ENCODE assay signal across 12 cellular contexts in genomic region chr17:74769856-74770497, GRCh38. TPM values are rescaled to one million over a fixed set of nuclear protein-coding genes. Genes with fewer than 3 reads are reported as not detected.
A peak's percentile ranks its signal among the peaks of the same experiment; 100 is the strongest.
DNase-seq lines count a peak whose midpoint lies in the region; ATAC-seq and TF ChIP-seq lines count a peak whose summit lies in the region.
"Had no signal": no experiment of that assay in that cellular context is flagged by ENCODE, and none has a peak within 500 bp of the region (broad histone marks: within the 10 kb centered on the region; RNA-seq: fewer than 3 reads in every experiment).

No MANE protein-coding gene starts in this region.

- H3K27ac Mint-ChIP-seq in activated T-cell treated with anti-CD3 and anti-CD28 coated beads, Interleukin-2, amount 50 U/mL, for 72 hours = peak overlapping the region; percentile 27
- peak overlapping the region; percentile 61 for H3K27ac Mint-ChIP-seq in activated CD8-positive, alpha-beta T cell treated with anti-CD3 and anti-CD28 coated beads, Interleukin-2, amount 10 ng/mL, durations not matched to agents 7 days and 5 days
- peak overlapping the region in 1 of 2 donors; percentile 76 for H3K27ac Mint-ChIP-seq in stimulated activated naive CD8-positive, alpha-beta T cell treated with anti-CD3 and anti-CD28 coated beads, Interleukin-15, amount 100 ng/mL, for 72 hours
- no peak overlapping the region for H3K27ac Mint-ChIP-seq in HFFc6

- no peak overlapping the region for H2AFZ ChIP-seq in hepatocyte
- no peak overlapping the region for H2AFZ ChIP-seq in neuronal stem cell (ENCODE audit: low read length)

- H3K27me3 Mint-ChIP-seq in activated T-cell treated with anti-CD3 and anti-CD28 coated beads, Interleukin-2, amount 50 U/mL, for 72 hours (ENCODE audit: low read depth) = no peaks in the 10 kb centered on the region
- no peaks in the 10 kb centered on the region for H3K27me3 Mint-ChIP-seq in activated CD8-positive, alpha-beta T cell treated with anti-CD3 and anti-CD28 coated beads, Interleukin-2, amount 10 ng/mL, durations not matched to agents 7 days and 5 days (ENCODE audit: low read depth)
- H3K27me3 Mint-ChIP-seq in stimulated activated naive CD8-positive, alpha-beta T cell treated with anti-CD3 and anti-CD28 coated beads, Interleukin-15, amount 100 ng/mL, for 72 hours = no peaks in the 10 kb centered on the region
- H3K27me3 Mint-ChIP-seq in HFFc6 (ENCODE audit: insufficient read depth) = no peaks in the 10 kb centered on the region

- H3K36me3 ChIP-seq in hepatocyte (replicated peaks; ENCODE audit: insufficient read depth, low read depth) (no peaks in the 10 kb centered on the region), neuronal stem cell (replicated peaks in 1 of 2; ENCODE audit: control insufficient read depth in 2 of 2, insufficient read depth in 2 of 2, low read length in 2 of 2) (peaks cover 32 to 79% of the 10 kb centered on the region in 2 donors)

- H3K27ac ChIP-seq in hepatocyte (peak overlapping the region; percentile 14), neuronal stem cell (replicated peaks; ENCODE audit: low read length) (no peak overlapping the region)

- no peak overlapping the region for H2BK5ac ChIP-seq in neuronal stem cell (ENCODE audit: low read length)

- H3K9me3 Mint-ChIP-seq in activated T-cell treated with anti-CD3 and anti-CD28 coated beads, Interleukin-2, amount 50 U/mL, for 72 hours = no peaks in the 10 kb centered on the region
- no peaks in the 10 kb centered on the region for H3K9me3 Mint-ChIP-seq in activated CD8-positive, alpha-beta T cell treated with anti-CD3 and anti-CD28 coated beads, Interleukin-2, amount 10 ng/mL, durations not matched to agents 7 days and 5 days (ENCODE audit: insufficient read depth)
- no peaks in the 10 kb centered on the region for H3K9me3 Mint-ChIP-seq in stimulated activated naive CD8-positive, alpha-beta T cell treated with anti-CD3 and anti-CD28 coated beads, Interleukin-15, amount 100 ng/mL, for 72 hours
- H3K9me3 Mint-ChIP-seq in HFFc6 = no peaks in the 10 kb centered on the region

- no peak overlapping the region for H2AK5ac ChIP-seq in neuronal stem cell (ENCODE audit: low read depth, low read length)

- no peak for DNase-seq in activated T-cell treated with anti-CD3 and anti-CD28 coated beads, Interleukin-2, amount 50 U/mL, for 72 hours
- no peak for DNase-seq in activated T-cell treated with anti-CD3 and anti-CD28 coated beads, Interleukin-2, amount 50 U/mL, for 1 hour
- no peak for DNase-seq in activated CD8-positive, alpha-beta T cell treated with anti-CD3 and anti-CD28 coated beads, Interleukin-2, amount 10 ng/mL, durations not matched to agents 7 days and 5 days
- DNase-seq in hepatocyte (ENCODE audit: low spot score) (no peak), neuronal stem cell (ENCODE audit: low spot score) (no peak), HFFc6 (no peak), KBM-7 (no peak)
- DNase-seq in stimulated activated naive CD8-positive, alpha-beta T cell treated with anti-CD3 and anti-CD28 coated beads, Interleukin-15, amount 100 ng/mL, for 72 hours = no peak
- DNase-seq: DND-41 had no signal

- POLR2A ChIA-PET in activated CD8-positive, alpha-beta T cell treated with anti-CD3 and anti-CD28 coated beads, Interleukin-2, amount 10 ng/mL, durations not matched to agents 7 days and 5 days (lab: Charles Lee) = interaction anchor here (1.3 to 3.2 kb wide), 4 partner anchors 20 to 113 kb away, joined by 3 to 19 read pairs (median 3); partner anchors contain the start of gene FDXR

- H3K4me1 Mint-ChIP-seq in activated T-cell treated with anti-CD3 and anti-CD28 coated beads, Interleukin-2, amount 50 U/mL, for 72 hours (ENCODE audit: low read depth) = peaks cover 26% of the 10 kb centered on the region
- H3K4me1 Mint-ChIP-seq in activated CD8-positive, alpha-beta T cell treated with anti-CD3 and anti-CD28 coated beads, Interleukin-2, amount 10 ng/mL, durations not matched to agents 7 days and 5 days (ENCODE audit: low read depth) = peaks cover 40% of the 10 kb centered on the region
- H3K4me1 Mint-ChIP-seq in stimulated activated naive CD8-positive, alpha-beta T cell treated with anti-CD3 and anti-CD28 coated beads, Interleukin-15, amount 100 ng/mL, for 72 hours = peaks cover 57% of the 10 kb centered on the region
- peaks cover 34% of the 10 kb centered on the region for H3K4me1 Mint-ChIP-seq in HFFc6 (ENCODE audit: low read depth)

- H3K36me3 Mint-ChIP-seq in activated T-cell treated with anti-CD3 and anti-CD28 coated beads, Interleukin-2, amount 50 U/mL, for 72 hours (ENCODE audit: insufficient read depth in 2 of 2) = peaks cover 2 to 15% of the 10 kb centered on the region in 2 donors
- peaks cover 70% of the 10 kb centered on the region for H3K36me3 Mint-ChIP-seq in activated CD8-positive, alpha-beta T cell treated with anti-CD3 and anti-CD28 coated beads, Interleukin-2, amount 10 ng/mL, durations not matched to agents 7 days and 5 days (ENCODE audit: low read depth)
- peaks cover 15% of the 10 kb centered on the region for H3K36me3 Mint-ChIP-seq in HFFc6 (ENCODE audit: low read depth)

- no peak overlapping the region for H3K4me3 Mint-ChIP-seq in activated T-cell treated with anti-CD3 and anti-CD28 coated beads, Interleukin-2, amount 50 U/mL, for 72 hours
- H3K4me3 Mint-ChIP-seq in activated CD8-positive, alpha-beta T cell treated with anti-CD3 and anti-CD28 coated beads, Interleukin-2, amount 10 ng/mL, durations not matched to agents 7 days and 5 days = no peak overlapping the region
- H3K4me3 Mint-ChIP-seq in stimulated activated naive CD8-positive, alpha-beta T cell treated with anti-CD3 and anti-CD28 coated beads, Interleukin-15, amount 100 ng/mL, for 72 hours = no peak overlapping the region
- no peak overlapping the region for H3K4me3 Mint-ChIP-seq in HFFc6

- H3K18ac ChIP-seq in neuronal stem cell (ENCODE audit: low read length) = no peak overlapping the region

- H3K9me3 ChIP-seq in hepatocyte (ENCODE audit: low read depth) = no peaks in the 10 kb centered on the region
- H3K9me3 ChIP-seq in neuronal stem cell (replicated peaks in 1 of 2; ENCODE audit: control insufficient read depth in 2 of 2, insufficient read depth in 1 of 2, low read depth in 1 of 2, low read length in 2 of 2) = no peaks in the 10 kb centered on the region
- H3K9me3 ChIP-seq: spleen had no signal

- ATAC-seq in activated T-cell treated with anti-CD3 and anti-CD28 coated beads, Interleukin-2, amount 50 U/mL, for 72 hours (replicated peaks in 1 of 2) = no peak
- ATAC-seq in activated CD8-positive, alpha-beta T cell treated with anti-CD3 and anti-CD28 coated beads, Interleukin-2, amount 10 ng/mL, durations not matched to agents 7 days and 5 days = no peak
- peak; percentile 12 for ATAC-seq in stimulated activated naive CD8-positive, alpha-beta T cell treated with anti-CD3 and anti-CD28 coated beads, Interleukin-15, amount 100 ng/mL, for 72 hours

- H3K9ac ChIP-seq in neuronal stem cell (ENCODE audit: low read depth, low read length, poor library complexity) = no peak overlapping the region

- H3K79me2 ChIP-seq in hepatocyte = peaks cover 33% of the 10 kb centered on the region

- no peak overlapping the region for H2BK15ac ChIP-seq in neuronal stem cell (ENCODE audit: low read length)

- WGBS in hepatocyte (ENCODE audit: low lambda C conversion rate, missing lambda C conversion rate) = 73% methylated on average over 5 of the region's 5 CpGs
- WGBS in neuronal stem cell (ENCODE audit: extremely low coverage in 2 of 2, insufficient read length in 2 of 2, insufficient replicate concordance in 1 of 2), 2 donors = no CpG with 5 or more reads among the region's 5 CpGs

- H3K27me3 ChIP-seq in hepatocyte (no peaks in the 10 kb centered on the region), neuronal stem cell (ENCODE audit: control insufficient read depth in 3 of 3, insufficient read depth in 3 of 3, low read depth in 1 of 3, low read length in 3 of 3) (no peaks in the 10 kb centered on the region)
- H3K27me3 ChIP-seq: spleen had no signal

- peaks cover 3% of the 10 kb centered on the region for H3K79me1 ChIP-seq in neuronal stem cell (ENCODE audit: low read depth, low read length)

- H3K4me2 ChIP-seq in hepatocyte (peak overlapping the region; percentile 41), neuronal stem cell (ENCODE audit: insufficient read depth, low read length, poor library complexity, severe bottlenecking) (no peak overlapping the region)

- no peak overlapping the region for H4K8ac ChIP-seq in neuronal stem cell (ENCODE audit: low read depth, low read length)

- no peak overlapping the region for H3K4ac ChIP-seq in neuronal stem cell (ENCODE audit: low read length)

- H3K4me3 ChIP-seq in hepatocyte = no peak overlapping the region
- H3K4me3 ChIP-seq in neuronal stem cell (ENCODE audit: low read length in 2 of 2) = no peak overlapping the region
- H3K4me3 ChIP-seq: GM12878, spleen had no signal

- H3K9me2 ChIP-seq in hepatocyte (replicated peaks; ENCODE audit: insufficient read depth) = no peaks in the 10 kb centered on the region

- in situ Hi-C loops in KBM-7 (cut with MboI; ENCODE audit: low pct_unique_long_range_greater_than_20kb, low sequenced_read_pairs) = no loop called here

- TF ChIP-seq CTCF in hepatocyte (IDR thresholded peaks at IDR 0.05; ENCODE audit: poor library complexity) (no peak), HFFc6 (IDR thresholded peaks at IDR 0.05) (no peak)

- H4K20me1 ChIP-seq in hepatocyte (ENCODE audit: insufficient read depth, poor library complexity, severe bottlenecking) = peaks cover 2% of the 10 kb centered on the region

- H3K4me1 ChIP-seq in hepatocyte (ENCODE audit: insufficient read depth) = peaks cover 43% of the 10 kb centered on the region
- H3K4me1 ChIP-seq in neuronal stem cell (ENCODE audit: control insufficient read depth in 2 of 2, insufficient read depth in 1 of 2, low read depth in 1 of 2, low read length in 2 of 2) = peaks cover 0 to 4% of the 10 kb centered on the region in 2 donors

- H2BK120ac ChIP-seq in neuronal stem cell (ENCODE audit: low read depth, low read length) = no peak overlapping the region

- no peak overlapping the region for H2BK12ac ChIP-seq in neuronal stem cell (ENCODE audit: low read length)

- CTCF ChIA-PET in activated CD8-positive, alpha-beta T cell treated with anti-CD3 and anti-CD28 coated beads, Interleukin-2, amount 10 ng/mL, durations not matched to agents 7 days and 5 days (lab: Charles Lee) = interaction anchor here (1.0 to 3.8 kb wide), 8 partner anchors 10 to 113 kb away, joined by 5 to 47 read pairs (median 20); partner anchors contain the start of gene RAB37

- H3K14ac ChIP-seq in neuronal stem cell (ENCODE audit: low read length) = no peak overlapping the region

- H3K23ac ChIP-seq in neuronal stem cell (ENCODE audit: low read depth, low read length, poor library complexity) = no peak overlapping the region

- no peak overlapping the region for H4K91ac ChIP-seq in neuronal stem cell (ENCODE audit: low read depth, low read length, poor library complexity)

RNA-seq across cellular contexts. Expression of gene NAT9, which starts 6.2 kb away (rescaled TPM):
- 10 to 100 TPM; 49.7 to 58.4 TPM for total RNA-seq in activated T-cell treated with anti-CD3 and anti-CD28 coated beads, Interleukin-2, amount 50 U/mL, for 72 hours
- 10 to 100 TPM; 28.3 to 30.7 TPM for total RNA-seq in activated CD8-positive, alpha-beta T cell treated with anti-CD3 and anti-CD28 coated beads, Interleukin-2, amount 10 ng/mL, durations not matched to agents 7 days and 5 days
- 28.6 and 29.2 TPM in 2 replicates for total RNA-seq in hepatocyte
- 34.8 and 62.9 TPM in 2 replicates for polyA plus RNA-seq in hepatocyte
- polyA plus RNA-seq in neuronal stem cell (2013, experiment 1 of 2) = 38.7 TPM
- 39.5 TPM for polyA plus RNA-seq in neuronal stem cell (2013, experiment 2 of 2)
- 10 to 100 TPM; 40.9 to 50.7 (median 46.6) TPM for total RNA-seq in HFFc6 (2021; fragmentation: NEBNext Ultra II Directional; extraction: Animal tissue kit (Norgen Biotek cat#: 25700))

RNA-seq across cellular contexts. Expression of gene NHERF1, which starts 21.5 kb away (rescaled TPM):
- total RNA-seq in activated T-cell treated with anti-CD3 and anti-CD28 coated beads, Interleukin-2, amount 50 U/mL, for 72 hours = 10 to 100 TPM; 78.8 to 81.2 TPM
- 100 to 1,000 TPM; 286 to 296 TPM for total RNA-seq in activated CD8-positive, alpha-beta T cell treated with anti-CD3 and anti-CD28 coated beads, Interleukin-2, amount 10 ng/mL, durations not matched to agents 7 days and 5 days
- total RNA-seq in hepatocyte = 263 and 269 TPM in 2 replicates
- polyA plus RNA-seq in hepatocyte = 712 and 763 TPM in 2 replicates
- polyA plus RNA-seq in neuronal stem cell (2013, experiment 1 of 2) = 67.4 TPM
- 67.1 TPM for polyA plus RNA-seq in neuronal stem cell (2013, experiment 2 of 2)
- 10 to 100 TPM; 15.7 to 18.9 (median 17.5) TPM for total RNA-seq in HFFc6 (2021; fragmentation: NEBNext Ultra II Directional; extraction: Animal tissue kit (Norgen Biotek cat#: 25700))

RNA-seq across cellular contexts. Expression of gene RAB37, which starts 32.9 kb away (rescaled TPM):
- total RNA-seq in activated T-cell treated with anti-CD3 and anti-CD28 coated beads, Interleukin-2, amount 50 U/mL, for 72 hours = 10 to 100 TPM; 13.6 to 18.1 TPM
- total RNA-seq in activated CD8-positive, alpha-beta T cell treated with anti-CD3 and anti-CD28 coated beads, Interleukin-2, amount 10 ng/mL, durations not matched to agents 7 days and 5 days = 10 to 100 TPM; 19.1 to 19.6 TPM
- 5.9 and 6.1 TPM in 2 replicates for total RNA-seq in hepatocyte
- 7.0 and 11.8 TPM in 2 replicates for polyA plus RNA-seq in hepatocyte
- 1.6 TPM for polyA plus RNA-seq in neuronal stem cell (2013, experiment 1 of 2)
- polyA plus RNA-seq in neuronal stem cell (2013, experiment 2 of 2) = 1.4 TPM
- under 1 TPM in 3 of 6 experiments, not detected in 3; 0.11 to 0.28 (median 0.12) TPM for total RNA-seq in HFFc6 (2021; fragmentation: NEBNext Ultra II Directional; extraction: Animal tissue kit (Norgen Biotek cat#: 25700))

RNA-seq across cellular contexts. Expression of gene CD300LF, which starts 57.3 kb away (rescaled TPM):
- not detected for total RNA-seq in activated T-cell treated with anti-CD3 and anti-CD28 coated beads, Interleukin-2, amount 50 U/mL, for 72 hours
- not detected for total RNA-seq in activated CD8-positive, alpha-beta T cell treated with anti-CD3 and anti-CD28 coated beads, Interleukin-2, amount 10 ng/mL, durations not matched to agents 7 days and 5 days
- 0.32 TPM in 1 of 2 replicates, not detected in the other for total RNA-seq in hepatocyte
- 0.44 and 0.85 TPM in 2 replicates for polyA plus RNA-seq in hepatocyte
- polyA plus RNA-seq in neuronal stem cell (2013, experiment 1 of 2) = not detected
- polyA plus RNA-seq in neuronal stem cell (2013, experiment 2 of 2) = not detected
- total RNA-seq in HFFc6 (2021; fragmentation: NEBNext Ultra II Directional; extraction: Animal tissue kit (Norgen Biotek cat#: 25700)) = not detected
- total RNA-seq: GM12878, LHCN-M2 had no signal

Comparison
In these comparisons a context has a peak if more than half of its experiments do, and no peak if none do; other contexts are left out.
1. RNA of gene NHERF1, which starts 21.5 kb away (total RNA-seq): 286 to 296 TPM in activated CD8-positive, alpha-beta T cell treated with anti-CD3 and anti-CD28 coated beads, Interleukin-2, amount 10 ng/mL, durations not matched to agents 7 days and 5 days, 263 to 269 TPM in hepatocyte and 78.8 to 81.2 TPM in activated T-cell treated with anti-CD3 and anti-CD28 coated beads, Interleukin-2, amount 50 U/mL, for 72 hours; 15.7 to 18.9 TPM in HFFc6; every median in the first group is over 4 times any median in the second.